8 cellular contexts compared by ENCODE assay signal in the genomic region with DNA sequence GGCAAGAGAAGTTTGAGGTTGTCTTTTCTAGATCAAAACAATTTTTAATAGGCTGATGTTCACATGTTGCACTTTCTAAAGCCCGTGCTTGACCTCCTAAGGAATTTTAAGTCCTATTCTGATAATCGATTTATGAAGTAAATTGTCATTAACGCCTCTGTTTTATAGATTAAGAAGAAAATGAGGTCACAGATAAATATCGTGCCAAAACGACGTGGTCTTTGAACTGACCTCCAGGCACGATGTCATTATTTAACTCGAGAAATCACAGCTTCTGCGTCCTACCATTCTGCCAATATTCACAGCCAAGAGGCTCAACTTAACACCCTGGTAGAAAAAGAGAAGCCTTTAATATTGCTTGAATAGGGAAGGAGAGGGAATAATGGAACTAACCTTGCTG. TPM values are rescaled to one million over a fixed set of nuclear protein-coding genes. Genes with fewer than 3 reads are reported as not detected.
DNase-seq lines count a peak whose midpoint lies in the region; ATAC-seq and TF ChIP-seq lines count a peak whose summit lies in the region.

No MANE protein-coding gene starts in this region.

- TF ChIP-seq CTCF in WI38 (IDR thresholded peaks at IDR 0.05; ENCODE audit: low read depth, low read length) (no peak), hepatocyte (IDR thresholded peaks at IDR 0.05; ENCODE audit: poor library complexity) (no peak), spleen (IDR thresholded peaks at IDR 0.05 in 8 of 11, conservative IDR thresholded peaks at IDR 0.05 in 3 of 11) (no peak)

- H3K9me2 ChIP-seq in hepatocyte (replicated peaks; ENCODE audit: insufficient read depth) = no peaks in the 10 kb centered on the region

- H3K36me3 ChIP-seq in hepatocyte (replicated peaks; ENCODE audit: insufficient read depth, low read depth) = no peaks in the 10 kb centered on the region
- no peaks in the 10 kb centered on the region for H3K36me3 ChIP-seq in spleen

- peaks cover 28% of the 10 kb centered on the region for H3K79me2 ChIP-seq in hepatocyte

- ATAC-seq in GM18520 (IDR thresholded peaks at IDR 0.05; ENCODE audit: unreplicated experiment) = no peak

- intact Hi-C loops in spleen (cut with DNase I; ENCODE audit: low total_unique reads) = no loop called here

- H4K20me1 ChIP-seq in hepatocyte (ENCODE audit: insufficient read depth, poor library complexity, severe bottlenecking) = peaks cover 16% of the 10 kb centered on the region

- H3K4me3 ChIP-seq in WI38 (ENCODE audit: low read depth, low read length) (peak overlapping the region; percentile 64), hepatocyte (peak overlapping the region; percentile 45), spleen (peak overlapping the region; percentile 44 to 90 (median 64))

- H3K9me3 ChIP-seq in hepatocyte (ENCODE audit: low read depth) (no peaks in the 10 kb centered on the region), spleen (no peaks in the 10 kb centered on the region)

- H3K27ac ChIP-seq in hepatocyte (peak overlapping the region; percentile 96), spleen (peak overlapping the region; percentile 98 to 100 (median 99))

- WGBS in hepatocyte (ENCODE audit: low lambda C conversion rate, missing lambda C conversion rate) = 10% methylated on average over 9 of the region's 9 CpGs
- 12 to 19% (median 15%) methylated on average over 9 of the region's 9 CpGs for WGBS in spleen, 5 donors

- peak overlapping the region; percentile 77 for H3K4me2 ChIP-seq in hepatocyte

- H3K27me3 ChIP-seq in hepatocyte (no peaks in the 10 kb centered on the region), spleen (replicated peaks in 1 of 7) (no peaks in the 10 kb centered on the region)

- no peak for TF ChIP-seq POLR2A in spleen (IDR thresholded peaks at IDR 0.05)

- H2AFZ ChIP-seq in hepatocyte = peak overlapping the region; percentile 51

- DNase-seq in DMS79 treated with DMSO at 0.1 percent for 48 hours (lab: John Stamatoyannopoulos, UW) (peak; percentile 54), DMS79 (lab: John Stamatoyannopoulos, UW) (no peak), hepatocyte (ENCODE audit: low spot score) (no peak), spleen (no peak), A172 (ENCODE audit: low spot score) (no peak)
- no peak for DNase-seq in activated CD4-positive, CD25-positive, alpha-beta regulatory T cell (lab: John Stamatoyannopoulos, UW)

- peaks cover 9% of the 10 kb centered on the region for H3K4me1 ChIP-seq in hepatocyte (ENCODE audit: insufficient read depth)
- H3K4me1 ChIP-seq in spleen = peaks cover 9 to 48% (median 34%) of the 10 kb centered on the region in 6 donors

RNA-seq across cellular contexts. Expression of a gene that starts 0.9 kb away (rescaled TPM):
- total RNA-seq in hepatocyte = 19.1 and 20.9 TPM in 2 replicates
- polyA plus RNA-seq in hepatocyte = 20.7 and 29.7 TPM in 2 replicates
- 10 to 100 TPM; 14.7 to 31.2 (median 25.5) TPM for total RNA-seq in spleen
- 1 to 10 TPM; 2.3 to 3.6 (median 2.5) TPM for polyA plus RNA-seq in spleen
- total RNA-seq in A172 (2014; rRNA removed; shearing (Covaris generic)) = 13.3 and 17.2 TPM in 2 replicates
